Comparison of ENCODE assay signal across 8 cellular contexts in genomic region chr3:150407818-150408231, GRCh38. TPM values are rescaled to one million over a fixed set of nuclear protein-coding genes. Genes with fewer than 3 reads are reported as not detected.
DNase-seq lines count a peak whose midpoint lies in the region; ATAC-seq, FAIRE-seq and TF ChIP-seq lines count a peak whose summit lies in the region.

No MANE protein-coding gene starts in this region.

- TF ChIP-seq CTCF in GM12875 (IDR thresholded peaks at IDR 0.05; ENCODE audit: borderline replicate concordance, insufficient read depth, low read depth, low read length) (no peak), HEK293 (tag by site-specific recombination; IDR thresholded peaks at IDR 0.05) (no peak)

- peak overlapping the region; percentile 69 to 98 for H3K27ac Mint-ChIP-seq in activated naive CD4-positive, alpha-beta T cell treated with anti-CD3 and anti-CD28 coated beads, Interleukin-2, amount 50 U/mL, for 72 hours

- no peak for ATAC-seq in activated naive CD4-positive, alpha-beta T cell treated with anti-CD3 and anti-CD28 coated beads, Interleukin-2, amount 50 U/mL, for 72 hours

- no peaks in the 10 kb centered on the region for H3K9me3 ChIP-seq in HEK293 (ENCODE audit: control insufficient read depth, insufficient read depth, low read depth, low read length)

- no peaks in the 10 kb centered on the region for H3K9me3 Mint-ChIP-seq in activated naive CD4-positive, alpha-beta T cell treated with anti-CD3 and anti-CD28 coated beads, Interleukin-2, amount 50 U/mL, for 72 hours

- peak; percentile 80 for DNase-seq in NCI-H2227 treated with DMSO at 0.1 percent for 48 hours (lab: John Stamatoyannopoulos, UW)
- DNase-seq in activated naive CD4-positive, alpha-beta T cell treated with anti-CD3 and anti-CD28 coated beads, Interleukin-2, amount 50 U/mL, for 72 hours (ENCODE audit: low spot score in 2 of 2) = peak in 1 of 2 donors; percentile 23
- peak in 2 of 3 experiments; percentile 93 to 95 for DNase-seq in stimulated activated CD4-positive, alpha-beta T cell treated with anti-CD3 and anti-CD28 coated beads, TNF-alpha, amount 100 ng/mL, for 24 hours (ENCODE audit: low read depth in 3 of 3)
- no peak for DNase-seq in LoVo (ENCODE audit: low spot score)
- no peak for DNase-seq in HTR-8/SVneo (ENCODE audit: insufficient read length, low spot score)

- POLR2A ChIA-PET in HEK293 (lab: Yijun Ruan, JAX) = interaction anchor here (0.6 to 4.0 kb wide), 11 partner anchors 10 to 195 kb away, joined by 3 to 22 read pairs (median 3); partner anchors contain the start of genes EIF2A, SELENOT and SERP1

- peaks cover 19 to 28% of the 10 kb centered on the region in 2 donors for H3K36me3 Mint-ChIP-seq in activated naive CD4-positive, alpha-beta T cell treated with anti-CD3 and anti-CD28 coated beads, Interleukin-2, amount 50 U/mL, for 72 hours

- peak overlapping the region; percentile 53 for H3K4me3 ChIP-seq in GM12875 (ENCODE audit: low read depth, low read length)
- H3K4me3 ChIP-seq in HEK293 (ENCODE audit: low read depth, low read length) = peak overlapping the region; percentile 87
- H3K4me3 ChIP-seq in iPS-11a (ENCODE audit: low read depth, low read length) = peak overlapping the region; percentile 89

- CTCF ChIA-PET in HEK293 (lab: Yijun Ruan, JAX) = interaction anchor here (0.6 to 2.6 kb wide), 3 partner anchors 168 to 384 kb away, joined by 3 to 13 read pairs (median 5); no protein-coding TSS in a partner anchor

- H3K4me1 ChIP-seq in HEK293 (ENCODE audit: control insufficient read depth, insufficient read depth, low read length) = no peaks in the 10 kb centered on the region

- H3K36me3 ChIP-seq in HEK293 (ENCODE audit: control insufficient read depth in 2 of 2, insufficient read depth in 1 of 2, low read length in 2 of 2) = peaks cover 0 to 16% of the 10 kb centered on the region in 2 experiments; a peak in 1 of 3 replicates

- peak overlapping the region; percentile 89 for H3K27ac ChIP-seq in HEK293 (ENCODE audit: extremely low read depth, low read depth, low read length)

- FAIRE-seq in HTR-8/SVneo (lab: Jason Lieb, UNC) = no peak

TF ChIP-seq in HEK293, 187 proteins besides CTCF, POLR2A, EP300 and RAD21:
- TF ChIP-seq ZBTB21 (tag by site-specific recombination; IDR thresholded peaks at IDR 0.05) (peak; percentile 60; the same call in 1 of the 2 replicates), ZNF335 (tag by site-specific recombination; conservative IDR thresholded peaks at IDR 0.05) (peak; percentile 25; the same call in 1 of the 2 replicates), ZNF639 (tag by site-specific recombination; IDR thresholded peaks at IDR 0.05) (no peak)

RNA-seq across cellular contexts. Expression of gene TSC22D2, which starts 0.3 kb away (rescaled TPM):
- total RNA-seq in activated naive CD4-positive, alpha-beta T cell treated with anti-CD3 and anti-CD28 coated beads, Interleukin-2, amount 50 U/mL, for 72 hours = 10 to 100 TPM; 12.2 to 28.8 TPM

Comparison
In these comparisons a context has a peak if more than half of its experiments do, and no peak if none do; other contexts are left out.
1. DNase-seq: peak in NCI-H2227 treated with DMSO at 0.1 percent for 48 hours (single experiment) and stimulated activated CD4-positive, alpha-beta T cell treated with anti-CD3 and anti-CD28 coated beads, TNF-alpha, amount 100 ng/mL, for 24 hours (2 of 3); none in LoVo (single experiment) and HTR-8/SVneo (single experiment).
2. Peak in every context shown above with its lines, with median percentiles within 50 percentile points of each other: H3K4me3 ChIP-seq.